14 cellular contexts compared by ENCODE assay signal in the genomic region with DNA sequence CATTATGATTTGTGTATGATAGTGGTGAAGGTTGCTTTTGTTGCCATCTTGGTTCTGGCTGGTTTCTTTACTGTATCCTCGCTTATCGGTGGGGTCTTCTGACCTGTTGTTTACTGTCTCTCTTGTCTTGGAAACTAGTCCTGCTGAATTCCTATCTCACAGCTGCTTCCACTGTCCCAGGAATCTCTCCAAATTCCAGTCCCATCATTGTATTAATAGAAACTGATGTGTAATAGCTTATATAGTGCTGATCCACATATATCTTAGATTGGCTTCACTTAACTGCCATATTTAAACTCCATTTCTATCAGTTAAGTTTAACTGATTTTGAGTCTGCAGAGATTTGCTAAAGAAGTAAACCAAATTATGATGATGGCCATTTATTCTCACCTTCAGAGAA.
"Had no signal": no experiment of that assay in that cellular context is flagged by ENCODE, and none has a peak within 500 bp of the region (broad histone marks: within the 10 kb centered on the region; RNA-seq: fewer than 3 reads in every experiment).

No MANE protein-coding gene starts in this region.

- DNase-seq: activated CD4-positive, alpha-beta T cell treated with anti-CD3 and anti-CD28 coated beads for 1 hour; activated effector memory CD4-positive, alpha-beta T cell treated with anti-CD3 and anti-CD28 coated beads, Interleukin-2, amount 50 U/mL, for 16 hours; activated naive CD4-positive, alpha-beta T cell treated with anti-CD3 and anti-CD28 coated beads, Interleukin-2, amount 50 U/mL, for 16 hours; activated T-cell treated with anti-CD3 and anti-CD28 coated beads, Interleukin-2, amount 50 U/mL, for 72 hours; effector CD8-positive, alpha-beta T cell; hippocampal formation; left cardiac atrium; mesendoderm; occipital lobe; small intestine; stimulated activated CD4-positive, alpha-beta T cell treated with anti-CD3 and anti-CD28 coated beads, Interleukin-4, amount 100 ng/mL, for 4 hours; T-helper 2 cell; WERI-Rb-1 had no signal

- H3K27me3 ChIP-seq: esophagus muscularis mucosa had no signal

- H3K4me3 ChIP-seq: esophagus muscularis mucosa had no signal

- H3K36me3 ChIP-seq: WERI-Rb-1 had no signal

- H3K27ac ChIP-seq: WERI-Rb-1 had no signal

- H3K9me3 ChIP-seq: esophagus muscularis mucosa had no signal
